In genomic region chr9:87199819-87200218, GRCh38 we compare ENCODE assay signal across 27 cellular contexts.
"Had no signal": no experiment of that assay in that cellular context is flagged by ENCODE, and none has a peak within 500 bp of the region (broad histone marks: within the 10 kb centered on the region; RNA-seq: fewer than 3 reads in every experiment).

No MANE protein-coding gene starts in this region.

- H3K4me3 Mint-ChIP-seq: effector memory CD8-positive, alpha-beta T cell; endodermal cell; mesothelial cell of epicardium had no signal

- H3K4me3 ChIP-seq: coronary artery, esophagus squamous epithelium, gastrocnemius medialis, heart right ventricle, left lung, lower lobe of right lung, mucosa of descending colon had no signal

- FAIRE-seq: colon, endometrium, islet of Langerhans, keratinocyte had no signal

- H3K27ac ChIP-seq: coronary artery, epithelial cell of prostate, esophagus squamous epithelium, gastrocnemius medialis, heart right ventricle, left lung, lower lobe of right lung had no signal

- H3K9me3 Mint-ChIP-seq: effector memory CD8-positive, alpha-beta T cell; endodermal cell; mesothelial cell of epicardium had no signal

- H3K9me3 ChIP-seq: esophagus squamous epithelium, gastrocnemius medialis, heart right ventricle, left lung, lower lobe of right lung, mucosa of descending colon had no signal

- ATAC-seq: effector memory CD8-positive, alpha-beta T cell; esophagus mucosa; gastrocnemius medialis; heart right ventricle; left cardiac atrium; left lung; left ventricle myocardium superior; lower lobe of right lung; mucosa of descending colon had no signal

- H3K27ac Mint-ChIP-seq: effector memory CD8-positive, alpha-beta T cell; endodermal cell; mesothelial cell of epicardium had no signal

- DNase-seq: dermis blood vessel endothelial cell; effector CD8-positive, alpha-beta T cell; effector memory CD8-positive, alpha-beta T cell; endodermal cell; erythroblast; esophagus squamous epithelium; foreskin fibroblast; foreskin melanocyte; gastrocnemius medialis; glutamatergic neuron; head of caudate nucleus; heart right ventricle; hippocampal formation; left cardiac atrium; left lung; left ventricle myocardium superior; lower lobe of right lung; mesenchymal stem cell; mucosa of descending colon had no signal

- H3K4me1 ChIP-seq: gastrocnemius medialis, left lung, lower lobe of right lung had no signal

- H3K36me3 ChIP-seq: esophagus squamous epithelium, gastrocnemius medialis, heart right ventricle, left lung, lower lobe of right lung had no signal

- H3K36me3 Mint-ChIP-seq: mesothelial cell of epicardium had no signal
